In the genomic region with DNA sequence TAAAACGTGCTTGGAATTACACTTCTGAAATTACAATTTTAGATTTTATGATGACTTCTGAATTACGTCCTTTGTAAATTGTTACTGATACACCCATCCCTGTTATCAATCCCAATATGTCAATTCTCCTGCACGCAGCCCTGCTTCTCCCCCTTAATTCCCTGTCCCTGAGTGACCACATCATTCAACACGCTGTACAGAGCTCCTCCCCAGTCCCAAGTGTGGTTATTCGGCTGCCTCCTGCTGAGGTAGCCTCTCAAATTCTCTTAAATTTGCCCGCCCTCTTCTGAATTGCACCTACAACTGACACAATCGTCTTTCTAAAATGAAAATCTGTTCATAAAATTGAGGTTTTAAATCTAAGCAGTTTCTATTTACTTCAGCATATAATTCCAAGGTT, we compare ENCODE assay signal across 11 cellular contexts. TPM values are rescaled to one million over a fixed set of nuclear protein-coding genes. Genes with fewer than 3 reads are reported as not detected.
DNase-seq lines count a peak whose midpoint lies in the region; ATAC-seq and TF ChIP-seq lines count a peak whose summit lies in the region.
"Had no signal": no experiment of that assay in that cellular context is flagged by ENCODE, and none has a peak within 500 bp of the region (broad histone marks: within the 10 kb centered on the region; RNA-seq: fewer than 3 reads in every experiment).

No MANE protein-coding gene starts in this region.

- no peaks in the 10 kb centered on the region for H3K27me3 ChIP-seq in KMS-11 (ENCODE audit: insufficient read depth, low read depth)
- no peaks in the 10 kb centered on the region for H3K27me3 ChIP-seq in body of pancreas
- no peaks in the 10 kb centered on the region for H3K27me3 ChIP-seq in lower lobe of right lung (ENCODE audit: low read depth)
- no peaks in the 10 kb centered on the region for H3K27me3 ChIP-seq in thoracic aorta (replicated peaks; ENCODE audit: insufficient read depth)
- no peaks in the 10 kb centered on the region for H3K27me3 ChIP-seq in A673 (replicated peaks; ENCODE audit: insufficient read depth, low read depth, low read length, poor library complexity)
- H3K27me3 ChIP-seq: ovary had no signal

- H4K20me1 ChIP-seq in KMS-11 (ENCODE audit: insufficient read depth): no peaks in the 10 kb centered on the region

- H3K36me3 ChIP-seq in KMS-11 (ENCODE audit: insufficient read depth) (no peaks in the 10 kb centered on the region), body of pancreas (replicated peaks in 1 of 2; ENCODE audit: insufficient read depth in 1 of 2, low read depth in 2 of 2) (no peaks in the 10 kb centered on the region), lower lobe of right lung (peaks cover 47% of the 10 kb centered on the region), thoracic aorta (peaks cover 17% of the 10 kb centered on the region), A673 (ENCODE audit: insufficient read depth, low read length, poor library complexity, severe bottlenecking) (peaks cover 4% of the 10 kb centered on the region)
- H3K36me3 ChIP-seq: ovary had no signal

- DNase-seq in body of pancreas (no peak), lower lobe of right lung (no peak), thoracic aorta (ENCODE audit: low spot score) (no peak), glomerular visceral epithelial cell (ENCODE audit: extremely low spot score) (no peak), A673 (ENCODE audit: low spot score) (no peak)
- no peak for DNase-seq in activated naive CD8-positive, alpha-beta T cell treated with anti-CD3 and anti-CD28 coated beads for 36 hours
- DNase-seq: stimulated activated naive CD4-positive, alpha-beta T cell treated with Interleukin-2 at 50 U/mL for 16 hours had no signal

- peaks cover 6% of the 10 kb centered on the region for H3K4me1 ChIP-seq in KMS-11 (ENCODE audit: low read depth, poor library complexity, severe bottlenecking)
- H3K4me1 ChIP-seq in body of pancreas: peaks cover 12% of the 10 kb centered on the region
- peaks cover 16% of the 10 kb centered on the region for H3K4me1 ChIP-seq in lower lobe of right lung
- H3K4me1 ChIP-seq in thoracic aorta (ENCODE audit: control insufficient read depth in 1 of 2, low read depth in 2 of 2): peaks cover 4 to 15% of the 10 kb centered on the region in 2 donors
- no peaks in the 10 kb centered on the region for H3K4me1 ChIP-seq in A673 (ENCODE audit: insufficient read depth, low read length, poor library complexity, severe bottlenecking)

- POLR2A ChIA-PET in A673 (lab: Charles Lee; ENCODE audit: low non-redundant PET): no interaction called here

- CTCF ChIA-PET in A673 (lab: Charles Lee): no interaction called here

- TF ChIP-seq CTCF in KMS-11 (conservative IDR thresholded peaks at IDR 0.05; ENCODE audit: low read depth, low read length): no peak
- no peak for TF ChIP-seq CTCF in body of pancreas (IDR thresholded peaks at IDR 0.05)
- no peak for TF ChIP-seq CTCF in lower lobe of right lung (IDR thresholded peaks at IDR 0.05)
- TF ChIP-seq CTCF in thoracic aorta (IDR thresholded peaks at IDR 0.05): no peak
- no peak for TF ChIP-seq CTCF in A673 (conservative IDR thresholded peaks at IDR 0.05; ENCODE audit: low read depth, low read length)

- H2AFZ ChIP-seq in KMS-11 (ENCODE audit: low read depth): peak overlapping the region; percentile 69

- BruUV-seq in A673 (replicated peaks; lab: Mats Ljungman, UMichigan): no TSS peak

- H3K9me3 ChIP-seq in body of pancreas: no peaks in the 10 kb centered on the region
- H3K9me3 ChIP-seq in lower lobe of right lung: no peaks in the 10 kb centered on the region
- no peaks in the 10 kb centered on the region for H3K9me3 ChIP-seq in thoracic aorta
- no peaks in the 10 kb centered on the region for H3K9me3 ChIP-seq in A673 (ENCODE audit: low read depth, low read length, poor library complexity, severe bottlenecking)
- H3K9me3 ChIP-seq: ovary had no signal

- H3K27ac Mint-ChIP-seq in activated naive CD8-positive, alpha-beta T cell treated with anti-CD3 and anti-CD28 coated beads for 36 hours: no peak overlapping the region

- ATAC-seq in body of pancreas: no peak
- peak in 1 of 2 donors; percentile 59 for ATAC-seq in lower lobe of right lung
- no peak for ATAC-seq in thoracic aorta (ENCODE audit: insufficient number of reproducible peaks, low FRiP score, low read depth)

- no peaks in the 10 kb centered on the region for H3K9me3 Mint-ChIP-seq in activated naive CD8-positive, alpha-beta T cell treated with anti-CD3 and anti-CD28 coated beads for 36 hours
- H3K9me3 Mint-ChIP-seq: brain had no signal

- H3K4me3 ChIP-seq in KMS-11 (IDR thresholded peaks at IDR 0.05; ENCODE audit: insufficient read depth, low read depth, low read length) (no peak overlapping the region), body of pancreas (no peak overlapping the region), lower lobe of right lung (peak overlapping the region; percentile 31), thoracic aorta (peak overlapping the region; percentile 65), A673 (ENCODE audit: low read depth, low read length, poor library complexity, severe bottlenecking) (no peak overlapping the region)

- no peak for TF ChIP-seq POLR2A in body of pancreas (IDR thresholded peaks at IDR 0.05)

- intact Hi-C loops in body of pancreas (cut with DNase I): no loop called here
- intact Hi-C loops in lower lobe of right lung (cut with DNase I): no loop called here
- intact Hi-C loops in A673 (cut with micrococcal nuclease; ENCODE audit: unreplicated experiment): no loop called here

- no peaks in the 10 kb centered on the region for H3K27me3 Mint-ChIP-seq in activated naive CD8-positive, alpha-beta T cell treated with anti-CD3 and anti-CD28 coated beads for 36 hours

- no peaks in the 10 kb centered on the region for H3K79me2 ChIP-seq in KMS-11 (ENCODE audit: insufficient read depth, low read depth)

- H3K9ac ChIP-seq in KMS-11: no peak overlapping the region

- H3K4me3 Mint-ChIP-seq in activated naive CD8-positive, alpha-beta T cell treated with anti-CD3 and anti-CD28 coated beads for 36 hours: no peak overlapping the region

- H3K27ac ChIP-seq in KMS-11: no peak overlapping the region
- peak overlapping the region in 3 of 4 donors; percentile 1 to 66 (median 40) for H3K27ac ChIP-seq in body of pancreas
- H3K27ac ChIP-seq in lower lobe of right lung: peak overlapping the region; percentile 59
- peak overlapping the region; percentile 46 to 68 for H3K27ac ChIP-seq in thoracic aorta
- H3K27ac ChIP-seq in A673 (ENCODE audit: low read depth, low read length, poor library complexity, severe bottlenecking): no peak overlapping the region

- 41 to 52% methylated on average over 7 of the region's 7 CpGs for WGBS in body of pancreas, 2 donors

- H3K4me1 Mint-ChIP-seq in activated naive CD8-positive, alpha-beta T cell treated with anti-CD3 and anti-CD28 coated beads for 36 hours: peaks cover 8% of the 10 kb centered on the region

- peaks cover 9% of the 10 kb centered on the region for H3K36me3 Mint-ChIP-seq in activated naive CD8-positive, alpha-beta T cell treated with anti-CD3 and anti-CD28 coated beads for 36 hours
- H3K36me3 Mint-ChIP-seq: brain had no signal

- no peak overlapping the region for H3K4me2 ChIP-seq in KMS-11

RNA-seq across cellular contexts. Expression of a gene that starts 10.1 kb away (rescaled TPM):
- total RNA-seq in body of pancreas (10 to 100 TPM in 1 of 2 donors, 1 to 10 TPM in 1; 2.9 to 13.5 TPM), lower lobe of right lung (15.4 TPM), thoracic aorta (10 to 100 TPM; 10.3 to 28.4 TPM), A673 (2021) (11.3 and 26.4 TPM in 2 replicates)
- total RNA-seq in activated naive CD8-positive, alpha-beta T cell treated with anti-CD3 and anti-CD28 coated beads for 36 hours: 10 to 100 TPM; 16.8 to 17.0 TPM

RNA-seq across cellular contexts. Expression of a gene that starts 30.9 kb away (rescaled TPM):
- total RNA-seq in body of pancreas (not detected), lower lobe of right lung (1.6 TPM), thoracic aorta (not detected), A673 (2021) (31.6 and 58.1 TPM in 2 replicates)
- total RNA-seq in activated naive CD8-positive, alpha-beta T cell treated with anti-CD3 and anti-CD28 coated beads for 36 hours: 1 to 10 TPM; 1.8 to 4.4 TPM
- total RNA-seq: lung microvascular endothelial cell had no signal

Comparison
In these comparisons a context has a peak if more than half of its experiments do, and no peak if none do; other contexts are left out.
1. H3K27ac ChIP-seq: peak in body of pancreas (3 of 4), lower lobe of right lung (single experiment) and thoracic aorta (2 of 2); none in KMS-11 (single experiment) and A673 (single experiment).
2. H3K4me3 ChIP-seq: peak in lower lobe of right lung (single experiment) and thoracic aorta (single experiment); none in KMS-11 (single experiment), body of pancreas (0 of 2) and A673 (single experiment).